ENCODE assay signal across 1 cellular context in genomic region chr4:176320976-176321361, GRCh38.
TF ChIP-seq lines count a peak whose summit lies in the region.

No MANE protein-coding gene starts in this region.

TF ChIP-seq in HCT116, 20 proteins besides CTCF, POLR2A, EP300 and RAD21 (continued from another document):
- TF ChIP-seq JUND (IDR thresholded peaks at IDR 0.05) (no peak), EGR1 (IDR thresholded peaks at IDR 0.05; ENCODE audit: low read depth) (no peak), POLR2AphosphoS5 (IDR thresholded peaks at IDR 0.05; ENCODE audit: low read depth, low read length) (no peak), ELF1 (IDR thresholded peaks at IDR 0.05; ENCODE audit: borderline replicate concordance, low read depth) (no peak), SRF (IDR thresholded peaks at IDR 0.05; ENCODE audit: low read depth) (no peak)
